In the genomic region with DNA sequence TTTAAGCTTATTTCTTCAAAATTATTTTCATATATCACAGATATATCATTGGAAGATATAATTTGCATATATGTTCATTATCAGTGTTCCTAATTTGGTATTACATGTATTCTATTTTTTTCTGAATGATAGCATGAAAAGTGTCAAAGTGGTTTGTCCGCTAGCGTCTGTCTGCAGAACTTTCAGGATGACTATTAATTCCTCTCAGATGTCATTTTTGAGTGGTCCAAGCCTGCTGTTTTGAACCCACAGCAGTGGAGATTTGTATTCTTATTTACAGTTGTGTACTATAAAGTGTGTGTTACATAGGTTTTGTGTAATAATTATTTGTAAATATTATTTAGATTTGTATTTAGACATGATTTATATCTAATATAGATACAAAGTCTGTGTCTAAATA, we compare ENCODE assay signal across 29 cellular contexts.
"Had no signal": no experiment of that assay in that cellular context is flagged by ENCODE, and none has a peak within 500 bp of the region (broad histone marks: within the 10 kb centered on the region; RNA-seq: fewer than 3 reads in every experiment).

No MANE protein-coding gene starts in this region.

- DNase-seq: activated B cell treated with CpG ODN at 0.5 μM for 24 hours; activated CD4-positive, alpha-beta memory T cell treated with anti-CD3 and anti-CD28 coated beads for 36 hours; activated CD4-positive, alpha-beta T cell treated with anti-CD3 and anti-CD28 coated beads for 4 hours; activated CD4-positive, alpha-beta T cell treated with anti-CD3 and anti-CD28 coated beads, Interleukin-2, amount 10 ng/mL, durations not matched to agents 24 days and 14 days; activated CD4-positive, alpha-beta T cell treated with anti-CD3 and anti-CD28 coated beads, Interleukin-2, amount 50 U/mL, for 1 hour; activated CD4-positive, alpha-beta T cell treated with anti-CD3 and anti-CD28 coated beads, Interleukin-2, amount 50 U/mL, for 4 hours; activated CD4-positive, CD25-positive, alpha-beta regulatory T cell treated with anti-CD3 and anti-CD28 coated beads, Interleukin-2, amount 50 U/mL, for 72 hours; activated CD8-positive, alpha-beta memory T cell treated with anti-CD3 and anti-CD28 coated beads, Interleukin-2, amount 50 U/mL, for 4 hours; activated CD8-positive, alpha-beta T cell treated with anti-CD3 and anti-CD28 coated beads for 36 hours; activated effector memory CD4-positive, alpha-beta T cell treated with Interleukin-2 at 50 U/mL for 16 hours; activated gamma-delta T cell; activated naive CD4-positive, alpha-beta T cell treated with anti-CD3 and anti-CD28 coated beads, Interleukin-2, amount 10 ng/mL, durations not matched to agents 7 days and 5 days; activated naive CD4-positive, alpha-beta T cell treated with Interleukin-2 at 50 U/mL for 16 hours; activated naive CD8-positive, alpha-beta T cell treated with anti-CD3 and anti-CD28 coated beads, Interleukin-2, amount 10 ng/mL, durations not matched to agents 7 days and 5 days; activated naive CD8-positive, alpha-beta T cell treated with anti-CD3 and anti-CD28 coated beads, Interleukin-2, amount 50 U/mL, for 24 hours; activated T-cell treated with anti-CD3 and anti-CD28 coated beads for 4 hours; activated T-cell treated with anti-CD3 and anti-CD28 coated beads, Interleukin-2, amount 50 U/mL, for 1 hour; activated T-cell treated with anti-CD3 and anti-CD28 coated beads, Interleukin-2, amount 50 U/mL, for 4 hours; amygdala; anterior cingulate cortex; caudate nucleus; cerebellar nuclear complex; colonic mucosa; T-helper 2 cell; T-helper 9 cell had no signal

- FAIRE-seq: bronchial epithelial cell, TTC549 had no signal

- ATAC-seq: activated CD8-positive, alpha-beta T cell treated with anti-CD3 and anti-CD28 coated beads for 36 hours; activated naive CD8-positive, alpha-beta T cell treated with anti-CD3 and anti-CD28 coated beads, Interleukin-2, amount 50 U/mL, for 24 hours; activated T-cell treated with anti-CD3 and anti-CD28 coated beads, Interleukin-2, amount 50 U/mL, for 4 hours had no signal

- H3K4me3 ChIP-seq: ascending aorta, cardiac muscle cell, colonic mucosa had no signal
